In genomic region chr7:39130304-39130703, GRCh38 we compare ENCODE assay signal across 2 cellular contexts.
TF ChIP-seq lines count a peak whose summit lies in the region.

No MANE protein-coding gene starts in this region.

TF ChIP-seq in SK-N-SH, 30 proteins besides CTCF, POLR2A, EP300 and RAD21 (continued from another document):
- TF ChIP-seq, protein P1, sequence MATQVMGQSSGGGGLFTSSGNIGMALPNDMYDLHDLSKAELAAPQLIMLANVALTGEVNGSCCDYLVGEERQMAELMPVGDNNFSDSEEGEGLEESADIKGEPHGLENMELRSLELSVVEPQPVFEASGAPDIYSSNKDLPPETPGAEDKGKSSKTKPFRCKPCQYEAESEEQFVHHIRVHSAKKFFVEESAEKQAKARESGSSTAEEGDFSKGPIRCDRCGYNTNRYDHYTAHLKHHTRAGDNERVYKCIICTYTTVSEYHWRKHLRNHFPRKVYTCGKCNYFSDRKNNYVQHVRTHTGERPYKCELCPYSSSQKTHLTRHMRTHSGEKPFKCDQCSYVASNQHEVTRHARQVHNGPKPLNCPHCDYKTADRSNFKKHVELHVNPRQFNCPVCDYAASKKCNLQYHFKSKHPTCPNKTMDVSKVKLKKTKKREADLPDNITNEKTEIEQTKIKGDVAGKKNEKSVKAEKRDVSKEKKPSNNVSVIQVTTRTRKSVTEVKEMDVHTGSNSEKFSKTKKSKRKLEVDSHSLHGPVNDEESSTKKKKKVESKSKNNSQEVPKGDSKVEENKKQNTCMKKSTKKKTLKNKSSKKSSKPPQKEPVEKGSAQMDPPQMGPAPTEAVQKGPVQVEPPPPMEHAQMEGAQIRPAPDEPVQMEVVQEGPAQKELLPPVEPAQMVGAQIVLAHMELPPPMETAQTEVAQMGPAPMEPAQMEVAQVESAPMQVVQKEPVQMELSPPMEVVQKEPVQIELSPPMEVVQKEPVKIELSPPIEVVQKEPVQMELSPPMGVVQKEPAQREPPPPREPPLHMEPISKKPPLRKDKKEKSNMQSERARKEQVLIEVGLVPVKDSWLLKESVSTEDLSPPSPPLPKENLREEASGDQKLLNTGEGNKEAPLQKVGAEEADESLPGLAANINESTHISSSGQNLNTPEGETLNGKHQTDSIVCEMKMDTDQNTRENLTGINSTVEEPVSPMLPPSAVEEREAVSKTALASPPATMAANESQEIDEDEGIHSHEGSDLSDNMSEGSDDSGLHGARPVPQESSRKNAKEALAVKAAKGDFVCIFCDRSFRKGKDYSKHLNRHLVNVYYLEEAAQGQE (IDR thresholded peaks at IDR 0.05; ENCODE audit: low read depth, low read length), result no peak
- no peak for TF ChIP-seq SMC3 (IDR thresholded peaks at IDR 0.05; ENCODE audit: low read depth, low read length)
- TF ChIP-seq, protein P2, sequence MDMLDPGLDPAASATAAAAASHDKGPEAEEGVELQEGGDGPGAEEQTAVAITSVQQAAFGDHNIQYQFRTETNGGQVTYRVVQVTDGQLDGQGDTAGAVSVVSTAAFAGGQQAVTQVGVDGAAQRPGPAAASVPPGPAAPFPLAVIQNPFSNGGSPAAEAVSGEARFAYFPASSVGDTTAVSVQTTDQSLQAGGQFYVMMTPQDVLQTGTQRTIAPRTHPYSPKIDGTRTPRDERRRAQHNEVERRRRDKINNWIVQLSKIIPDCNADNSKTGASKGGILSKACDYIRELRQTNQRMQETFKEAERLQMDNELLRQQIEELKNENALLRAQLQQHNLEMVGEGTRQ (IDR thresholded peaks at IDR 0.05; ENCODE audit: borderline replicate concordance, low read depth, low read length), result no peak
- TF ChIP-seq TCF12 (IDR thresholded peaks at IDR 0.05), result no peak
- TF ChIP-seq EZH2phosphoT487 (IDR thresholded peaks at IDR 0.05; ENCODE audit: borderline replicate concordance, low read depth), result no peak
- TF ChIP-seq, protein P3, sequence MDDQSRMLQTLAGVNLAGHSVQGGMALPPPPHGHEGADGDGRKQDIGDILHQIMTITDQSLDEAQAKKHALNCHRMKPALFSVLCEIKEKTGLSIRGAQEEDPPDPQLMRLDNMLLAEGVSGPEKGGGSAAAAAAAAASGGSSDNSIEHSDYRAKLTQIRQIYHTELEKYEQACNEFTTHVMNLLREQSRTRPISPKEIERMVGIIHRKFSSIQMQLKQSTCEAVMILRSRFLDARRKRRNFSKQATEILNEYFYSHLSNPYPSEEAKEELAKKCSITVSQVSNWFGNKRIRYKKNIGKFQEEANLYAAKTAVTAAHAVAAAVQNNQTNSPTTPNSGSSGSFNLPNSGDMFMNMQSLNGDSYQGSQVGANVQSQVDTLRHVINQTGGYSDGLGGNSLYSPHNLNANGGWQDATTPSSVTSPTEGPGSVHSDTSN (IDR thresholded peaks at IDR 0.05), result no peak
- TF ChIP-seq YY1 (IDR thresholded peaks at IDR 0.05; ENCODE audit: low read depth), result no peak
- no peak for TF ChIP-seq FOXM1 (IDR thresholded peaks at IDR 0.05; ENCODE audit: low read depth)
- TF ChIP-seq JUND (IDR thresholded peaks at IDR 0.05), result no peak
- no peak for TF ChIP-seq IRF3 (IDR thresholded peaks at IDR 0.05; ENCODE audit: low read depth, low read length)

TF ChIP-seq in SK-N-SH treated with all-trans-retinoic acid at 6 μM for 48 hours, 23 proteins besides CTCF, POLR2A, EP300 and RAD21 (continued from another document):
- no peak for TF ChIP-seq ISL1 (CRISPR knock-in tag; IDR thresholded peaks at IDR 0.05)
- TF ChIP-seq, protein P4, sequence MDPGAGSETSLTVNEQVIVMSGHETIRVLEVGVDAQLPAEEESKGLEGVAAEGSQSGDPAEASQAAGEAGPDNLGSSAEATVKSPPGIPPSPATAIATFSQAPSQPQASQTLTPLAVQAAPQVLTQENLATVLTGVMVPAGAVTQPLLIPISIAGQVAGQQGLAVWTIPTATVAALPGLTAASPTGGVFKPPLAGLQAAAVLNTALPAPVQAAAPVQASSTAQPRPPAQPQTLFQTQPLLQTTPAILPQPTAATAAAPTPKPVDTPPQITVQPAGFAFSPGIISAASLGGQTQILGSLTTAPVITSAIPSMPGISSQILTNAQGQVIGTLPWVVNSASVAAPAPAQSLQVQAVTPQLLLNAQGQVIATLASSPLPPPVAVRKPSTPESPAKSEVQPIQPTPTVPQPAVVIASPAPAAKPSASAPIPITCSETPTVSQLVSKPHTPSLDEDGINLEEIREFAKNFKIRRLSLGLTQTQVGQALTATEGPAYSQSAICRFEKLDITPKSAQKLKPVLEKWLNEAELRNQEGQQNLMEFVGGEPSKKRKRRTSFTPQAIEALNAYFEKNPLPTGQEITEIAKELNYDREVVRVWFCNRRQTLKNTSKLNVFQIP (CRISPR knock-in tag; IDR thresholded peaks at IDR 0.05; ENCODE audit: borderline replicate concordance, low read depth), result no peak
- no peak for TF ChIP-seq ESRRG (CRISPR knock-in tag; IDR thresholded peaks at IDR 0.05)
- TF ChIP-seq TOX (CRISPR knock-in tag; IDR thresholded peaks at IDR 0.05; ENCODE audit: borderline replicate concordance), result no peak
- no peak for TF ChIP-seq PPARA (CRISPR knock-in tag; IDR thresholded peaks at IDR 0.05; ENCODE audit: borderline replicate concordance)
- TF ChIP-seq ZNF8 (CRISPR knock-in tag; IDR thresholded peaks at IDR 0.05), result no peak
- no peak for TF ChIP-seq ZC3H10 (CRISPR knock-in tag; IDR thresholded peaks at IDR 0.05)
- no peak for TF ChIP-seq BACH2 (CRISPR knock-in tag; IDR thresholded peaks at IDR 0.05; ENCODE audit: borderline replicate concordance)
- TF ChIP-seq, protein P5, sequence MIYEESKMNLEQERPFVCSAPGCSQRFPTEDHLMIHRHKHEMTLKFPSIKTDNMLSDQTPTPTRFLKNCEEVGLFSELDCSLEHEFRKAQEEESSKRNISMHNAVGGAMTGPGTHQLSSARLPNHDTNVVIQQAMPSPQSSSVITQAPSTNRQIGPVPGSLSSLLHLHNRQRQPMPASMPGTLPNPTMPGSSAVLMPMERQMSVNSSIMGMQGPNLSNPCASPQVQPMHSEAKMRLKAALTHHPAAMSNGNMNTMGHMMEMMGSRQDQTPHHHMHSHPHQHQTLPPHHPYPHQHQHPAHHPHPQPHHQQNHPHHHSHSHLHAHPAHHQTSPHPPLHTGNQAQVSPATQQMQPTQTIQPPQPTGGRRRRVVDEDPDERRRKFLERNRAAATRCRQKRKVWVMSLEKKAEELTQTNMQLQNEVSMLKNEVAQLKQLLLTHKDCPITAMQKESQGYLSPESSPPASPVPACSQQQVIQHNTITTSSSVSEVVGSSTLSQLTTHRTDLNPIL (CRISPR knock-in tag; IDR thresholded peaks at IDR 0.05; ENCODE audit: low read depth), result no peak
- TF ChIP-seq GLIS3 (CRISPR knock-in tag; IDR thresholded peaks at IDR 0.05), result no peak
- TF ChIP-seq, protein P6, sequence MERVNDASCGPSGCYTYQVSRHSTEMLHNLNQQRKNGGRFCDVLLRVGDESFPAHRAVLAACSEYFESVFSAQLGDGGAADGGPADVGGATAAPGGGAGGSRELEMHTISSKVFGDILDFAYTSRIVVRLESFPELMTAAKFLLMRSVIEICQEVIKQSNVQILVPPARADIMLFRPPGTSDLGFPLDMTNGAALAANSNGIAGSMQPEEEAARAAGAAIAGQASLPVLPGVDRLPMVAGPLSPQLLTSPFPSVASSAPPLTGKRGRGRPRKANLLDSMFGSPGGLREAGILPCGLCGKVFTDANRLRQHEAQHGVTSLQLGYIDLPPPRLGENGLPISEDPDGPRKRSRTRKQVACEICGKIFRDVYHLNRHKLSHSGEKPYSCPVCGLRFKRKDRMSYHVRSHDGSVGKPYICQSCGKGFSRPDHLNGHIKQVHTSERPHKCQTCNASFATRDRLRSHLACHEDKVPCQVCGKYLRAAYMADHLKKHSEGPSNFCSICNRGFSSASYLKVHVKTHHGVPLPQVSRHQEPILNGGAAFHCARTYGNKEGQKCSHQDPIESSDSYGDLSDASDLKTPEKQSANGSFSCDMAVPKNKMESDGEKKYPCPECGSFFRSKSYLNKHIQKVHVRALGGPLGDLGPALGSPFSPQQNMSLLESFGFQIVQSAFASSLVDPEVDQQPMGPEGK (CRISPR knock-in tag; IDR thresholded peaks at IDR 0.05; ENCODE audit: borderline replicate concordance), result no peak
- no peak for TF ChIP-seq TCF4 (CRISPR knock-in tag; IDR thresholded peaks at IDR 0.05; ENCODE audit: borderline replicate concordance)
- TF ChIP-seq, protein P7, sequence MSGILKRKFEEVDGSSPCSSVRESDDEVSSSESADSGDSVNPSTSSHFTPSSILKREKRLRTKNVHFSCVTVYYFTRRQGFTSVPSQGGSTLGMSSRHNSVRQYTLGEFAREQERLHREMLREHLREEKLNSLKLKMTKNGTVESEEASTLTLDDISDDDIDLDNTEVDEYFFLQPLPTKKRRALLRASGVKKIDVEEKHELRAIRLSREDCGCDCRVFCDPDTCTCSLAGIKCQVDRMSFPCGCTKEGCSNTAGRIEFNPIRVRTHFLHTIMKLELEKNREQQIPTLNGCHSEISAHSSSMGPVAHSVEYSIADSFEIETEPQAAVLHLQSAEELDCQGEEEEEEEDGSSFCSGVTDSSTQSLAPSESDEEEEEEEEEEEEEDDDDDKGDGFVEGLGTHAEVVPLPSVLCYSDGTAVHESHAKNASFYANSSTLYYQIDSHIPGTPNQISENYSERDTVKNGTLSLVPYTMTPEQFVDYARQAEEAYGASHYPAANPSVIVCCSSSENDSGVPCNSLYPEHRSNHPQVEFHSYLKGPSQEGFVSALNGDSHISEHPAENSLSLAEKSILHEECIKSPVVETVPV (CRISPR knock-in tag; IDR thresholded peaks at IDR 0.05), result no peak
- no peak for TF ChIP-seq OSR1 (CRISPR knock-in tag; IDR thresholded peaks at IDR 0.05)
- TF ChIP-seq ZFP30 (CRISPR knock-in tag; IDR thresholded peaks at IDR 0.05), result no peak
- no peak for TF ChIP-seq ZNF70 (CRISPR knock-in tag; IDR thresholded peaks at IDR 0.05)
